1 cellular context compared by ENCODE assay signal in the genomic region with DNA sequence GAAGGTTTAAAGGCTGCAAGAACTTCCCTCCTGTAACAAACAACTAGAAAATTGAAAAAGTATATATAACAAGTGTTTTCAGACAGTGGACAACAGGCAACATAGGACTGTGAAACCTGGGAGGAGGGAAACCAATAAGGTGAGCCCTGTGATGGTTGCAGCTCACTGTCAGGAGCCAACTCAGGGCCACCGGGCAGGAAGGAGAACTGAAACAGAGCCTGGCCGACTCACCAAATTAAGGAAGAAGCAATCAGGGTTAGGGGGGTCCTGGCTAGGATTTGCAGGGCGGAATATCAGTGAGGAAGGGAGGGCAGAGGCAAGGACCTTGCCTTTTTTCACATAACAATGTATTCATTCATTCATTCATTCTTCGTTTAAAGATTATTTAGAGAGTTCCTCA.
TF ChIP-seq lines count a peak whose summit lies in the region.

No MANE protein-coding gene starts in this region.

TF ChIP-seq in GM12878, 131 proteins besides CTCF, POLR2A, EP300 and RAD21 (continued from another document):
- TF ChIP-seq, protein P1, sequence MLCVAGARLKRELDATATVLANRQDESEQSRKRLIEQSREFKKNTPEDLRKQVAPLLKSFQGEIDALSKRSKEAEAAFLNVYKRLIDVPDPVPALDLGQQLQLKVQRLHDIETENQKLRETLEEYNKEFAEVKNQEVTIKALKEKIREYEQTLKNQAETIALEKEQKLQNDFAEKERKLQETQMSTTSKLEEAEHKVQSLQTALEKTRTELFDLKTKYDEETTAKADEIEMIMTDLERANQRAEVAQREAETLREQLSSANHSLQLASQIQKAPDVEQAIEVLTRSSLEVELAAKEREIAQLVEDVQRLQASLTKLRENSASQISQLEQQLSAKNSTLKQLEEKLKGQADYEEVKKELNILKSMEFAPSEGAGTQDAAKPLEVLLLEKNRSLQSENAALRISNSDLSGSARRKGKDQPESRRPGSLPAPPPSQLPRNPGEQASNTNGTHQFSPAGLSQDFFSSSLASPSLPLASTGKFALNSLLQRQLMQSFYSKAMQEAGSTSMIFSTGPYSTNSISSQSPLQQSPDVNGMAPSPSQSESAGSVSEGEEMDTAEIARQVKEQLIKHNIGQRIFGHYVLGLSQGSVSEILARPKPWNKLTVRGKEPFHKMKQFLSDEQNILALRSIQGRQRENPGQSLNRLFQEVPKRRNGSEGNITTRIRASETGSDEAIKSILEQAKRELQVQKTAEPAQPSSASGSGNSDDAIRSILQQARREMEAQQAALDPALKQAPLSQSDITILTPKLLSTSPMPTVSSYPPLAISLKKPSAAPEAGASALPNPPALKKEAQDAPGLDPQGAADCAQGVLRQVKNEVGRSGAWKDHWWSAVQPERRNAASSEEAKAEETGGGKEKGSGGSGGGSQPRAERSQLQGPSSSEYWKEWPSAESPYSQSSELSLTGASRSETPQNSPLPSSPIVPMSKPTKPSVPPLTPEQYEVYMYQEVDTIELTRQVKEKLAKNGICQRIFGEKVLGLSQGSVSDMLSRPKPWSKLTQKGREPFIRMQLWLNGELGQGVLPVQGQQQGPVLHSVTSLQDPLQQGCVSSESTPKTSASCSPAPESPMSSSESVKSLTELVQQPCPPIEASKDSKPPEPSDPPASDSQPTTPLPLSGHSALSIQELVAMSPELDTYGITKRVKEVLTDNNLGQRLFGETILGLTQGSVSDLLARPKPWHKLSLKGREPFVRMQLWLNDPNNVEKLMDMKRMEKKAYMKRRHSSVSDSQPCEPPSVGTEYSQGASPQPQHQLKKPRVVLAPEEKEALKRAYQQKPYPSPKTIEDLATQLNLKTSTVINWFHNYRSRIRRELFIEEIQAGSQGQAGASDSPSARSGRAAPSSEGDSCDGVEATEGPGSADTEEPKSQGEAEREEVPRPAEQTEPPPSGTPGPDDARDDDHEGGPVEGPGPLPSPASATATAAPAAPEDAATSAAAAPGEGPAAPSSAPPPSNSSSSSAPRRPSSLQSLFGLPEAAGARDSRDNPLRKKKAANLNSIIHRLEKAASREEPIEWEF (IDR thresholded peaks at IDR 0.05; ENCODE audit: insufficient replicate concordance, low read depth, low read length) = no peak
